Comparison of ENCODE assay signal across 37 cellular contexts in the genomic region with DNA sequence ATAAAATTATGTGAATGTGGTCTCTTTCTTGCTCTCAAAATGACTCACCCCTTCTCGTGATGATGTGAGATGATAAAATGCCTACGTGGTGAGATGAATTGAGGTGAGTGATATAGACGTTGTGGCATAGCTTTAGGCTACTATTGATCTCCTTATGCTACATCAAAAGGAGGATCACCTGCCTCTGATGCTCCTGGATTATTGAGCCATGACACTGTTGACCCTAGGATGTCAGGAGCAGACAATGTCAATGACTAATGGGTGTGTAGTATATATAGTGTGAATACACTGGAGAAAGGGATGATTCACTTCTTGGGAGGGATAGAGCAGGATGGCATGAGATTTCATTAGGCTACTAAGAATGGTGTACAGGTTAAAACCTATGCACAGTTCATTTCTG.
DNase-seq lines count a peak whose midpoint lies in the region; ATAC-seq, FAIRE-seq and TF ChIP-seq lines count a peak whose summit lies in the region.
"Had no signal": no experiment of that assay in that cellular context is flagged by ENCODE, and none has a peak within 500 bp of the region (broad histone marks: within the 10 kb centered on the region; RNA-seq: fewer than 3 reads in every experiment).

No MANE protein-coding gene starts in this region.

- no peaks in the 10 kb centered on the region for H3K4me1 Mint-ChIP-seq in activated naive CD8-positive, alpha-beta T cell treated with anti-CD3 and anti-CD28 coated beads, Interleukin-2, amount 50 U/mL, for 24 hours
- H3K4me1 Mint-ChIP-seq: activated naive CD4-positive, alpha-beta T cell treated with anti-CD3 and anti-CD28 coated beads, Interleukin-2, amount 50 U/mL, for 24 hours; CD4-positive, alpha-beta memory T cell; mesothelial cell of epicardium; naive B cell had no signal

- H3K36me3 ChIP-seq in H1 (ENCODE audit: control insufficient read depth in 2 of 4, insufficient read depth in 4 of 4, low read length in 3 of 4) (no peaks in the 10 kb centered on the region), right atrium auricular region (no peaks in the 10 kb centered on the region)
- H3K36me3 ChIP-seq: cardiac muscle cell, MG63, thoracic aorta, uterus had no signal

- no peak overlapping the region for H3K4me3 Mint-ChIP-seq in activated naive CD8-positive, alpha-beta T cell treated with anti-CD3 and anti-CD28 coated beads, Interleukin-2, amount 50 U/mL, for 24 hours
- H3K4me3 Mint-ChIP-seq: activated naive CD4-positive, alpha-beta T cell treated with anti-CD3 and anti-CD28 coated beads, Interleukin-2, amount 50 U/mL, for 24 hours; CD4-positive, alpha-beta memory T cell; mesothelial cell of epicardium; naive B cell; stimulated activated naive CD8-positive, alpha-beta T cell treated with anti-CD3 and anti-CD28 coated beads, Interleukin-15, Interleukin-2, amounts not matched to agents 100 ng/mL and 50 ng/mL, for 24 hours had no signal

- no peak overlapping the region for H3K27ac ChIP-seq in H1 (ENCODE audit: low read depth, low read length)
- H3K27ac ChIP-seq in right atrium auricular region: no peak overlapping the region
- H3K27ac ChIP-seq: cardiac muscle cell, thoracic aorta, uterus, VCaP had no signal

- H3K27me3 Mint-ChIP-seq in activated naive CD8-positive, alpha-beta T cell treated with anti-CD3 and anti-CD28 coated beads, Interleukin-2, amount 50 U/mL, for 24 hours: peaks cover 3% of the 10 kb centered on the region
- H3K27me3 Mint-ChIP-seq: activated naive CD4-positive, alpha-beta T cell treated with anti-CD3 and anti-CD28 coated beads, Interleukin-2, amount 50 U/mL, for 24 hours had no signal

- H3K14ac ChIP-seq in H1 (ENCODE audit: insufficient read length): no peak overlapping the region

- no peak overlapping the region for H2BK5ac ChIP-seq in H1 (ENCODE audit: low read depth, low read length)

- H3K4ac ChIP-seq in H1 (replicated peaks; ENCODE audit: insufficient read length, low read depth, low read length): no peak overlapping the region

- no peak overlapping the region for H2BK12ac ChIP-seq in H1 (ENCODE audit: low read depth, low read length)

- no peaks in the 10 kb centered on the region for H3K79me1 ChIP-seq in H1 (ENCODE audit: low read depth, low read length)

- peak; percentile 7 for FAIRE-seq in H1 (lab: Jason Lieb, UNC)
- FAIRE-seq: K562 had no signal

- no peaks in the 10 kb centered on the region for H3K23me2 ChIP-seq in H1 (ENCODE audit: low read depth, low read length)

- H3K9me3 Mint-ChIP-seq in activated naive CD8-positive, alpha-beta T cell treated with anti-CD3 and anti-CD28 coated beads, Interleukin-2, amount 50 U/mL, for 24 hours: no peaks in the 10 kb centered on the region
- H3K9me3 Mint-ChIP-seq: activated naive CD4-positive, alpha-beta T cell treated with anti-CD3 and anti-CD28 coated beads, Interleukin-2, amount 50 U/mL, for 24 hours; activated T-helper 2 cell treated with anti-CD3 and anti-CD28 coated beads, Interferon-gamma antibody, Interleukin-2, Interleukin-4, amounts not matched to agents 10 μg/mL and 5 μg/mL and 100 μg/mL, durations not matched to agents 14 hours and 24 hours and 36 hours; stimulated activated naive CD8-positive, alpha-beta T cell treated with anti-CD3 and anti-CD28 coated beads, Interleukin-15, Interleukin-2, amounts not matched to agents 100 ng/mL and 50 ng/mL, for 24 hours had no signal

- H3K4me2 ChIP-seq in H1 (ENCODE audit: insufficient read depth in 1 of 2, low read depth in 2 of 2, low read length in 2 of 2): no peak overlapping the region

- no peaks in the 10 kb centered on the region for H3K9me3 ChIP-seq in H1 (ENCODE audit: insufficient read depth in 2 of 2, low read depth in 1 of 2, low read length in 1 of 2)
- no peaks in the 10 kb centered on the region for H3K9me3 ChIP-seq in right atrium auricular region
- H3K9me3 ChIP-seq: MG63, thoracic aorta, uterus had no signal

- no peak overlapping the region for H2BK120ac ChIP-seq in H1 (replicated peaks; ENCODE audit: low read depth, low read length)

- no peak overlapping the region for H2AFZ ChIP-seq in H1 (ENCODE audit: low read length)

- POLR2A ChIA-PET in H1 (lab: Charles Lee; ENCODE audit: partially characterized antibody): no interaction called here

- H2AK5ac ChIP-seq in H1 (ENCODE audit: low read depth, low read length): no peak overlapping the region

- 91% methylated on average over 3 of the region's 3 CpGs; no CpG with 5 or more reads in 1 of the 2 experiments for WGBS in H1 (ENCODE audit: extremely low coverage in 1 of 2, insufficient coverage in 1 of 2, insufficient read length in 1 of 2, insufficient replicate concordance in 2 of 2, low coverage in 1 of 2, low lambda C conversion rate in 2 of 2, missing lambda C conversion rate in 1 of 2), 2 experiments

- no peaks in the 10 kb centered on the region for H3K4me1 ChIP-seq in H1 (replicated peaks in 1 of 4; ENCODE audit: control insufficient read depth in 3 of 4, insufficient read depth in 4 of 4, low read length in 3 of 4)
- no peaks in the 10 kb centered on the region for H3K4me1 ChIP-seq in right atrium auricular region
- H3K4me1 ChIP-seq: uterus had no signal

- H3K23ac ChIP-seq in H1 (ENCODE audit: insufficient read length): no peak overlapping the region

- CTCF ChIA-PET in H1 (lab: Charles Lee; ENCODE audit: partially characterized antibody): no interaction called here

- no peak overlapping the region for H4K91ac ChIP-seq in H1 (replicated peaks; ENCODE audit: insufficient read length, low read length)

- no peak for TF ChIP-seq RAD21 in H1 (IDR thresholded peaks at IDR 0.05 in 1 of 2, conservative IDR thresholded peaks at IDR 0.05 in 1 of 2; ENCODE audit: low read depth in 2 of 2, low read length in 2 of 2)

- H3K4me3 ChIP-seq in H1 (ENCODE audit: extremely low read depth in 1 of 4, insufficient read depth in 2 of 4, low read depth in 3 of 4, low read length in 4 of 4): no peak overlapping the region
- no peak overlapping the region for H3K4me3 ChIP-seq in right atrium auricular region
- H3K4me3 ChIP-seq: cardiac muscle cell, K562, MG63, thoracic aorta, uterus had no signal

- H3K56ac ChIP-seq in H1 (replicated peaks; ENCODE audit: insufficient read length, low read depth, low read length): no peak overlapping the region

- no peak overlapping the region for H2BK20ac ChIP-seq in H1 (ENCODE audit: low read length)

- no peak overlapping the region for H4K5ac ChIP-seq in H1 (ENCODE audit: insufficient read length, low read depth, low read length)

- H3K18ac ChIP-seq in H1 (ENCODE audit: extremely low read depth, low read length): no peak overlapping the region

- no peak overlapping the region for H3K9ac ChIP-seq in H1 (replicated peaks in 1 of 4; ENCODE audit: extremely low read depth in 1 of 4, low read depth in 3 of 4, low read length in 3 of 4)

- no peak overlapping the region for H3K27ac Mint-ChIP-seq in activated naive CD8-positive, alpha-beta T cell treated with anti-CD3 and anti-CD28 coated beads, Interleukin-2, amount 50 U/mL, for 24 hours
- H3K27ac Mint-ChIP-seq: activated naive CD4-positive, alpha-beta T cell treated with anti-CD3 and anti-CD28 coated beads, Interleukin-2, amount 50 U/mL, for 24 hours; activated T-helper 2 cell treated with anti-CD3 and anti-CD28 coated beads, Interferon-gamma antibody, Interleukin-2, Interleukin-4, amounts not matched to agents 10 μg/mL and 5 μg/mL and 100 μg/mL, durations not matched to agents 14 hours and 24 hours and 36 hours; CD4-positive, alpha-beta memory T cell; mesothelial cell of epicardium; naive B cell; stimulated activated naive CD8-positive, alpha-beta T cell treated with anti-CD3 and anti-CD28 coated beads, Interleukin-15, Interleukin-2, amounts not matched to agents 100 ng/mL and 50 ng/mL, for 24 hours had no signal

- TF ChIP-seq POLR2A in H1 (IDR thresholded peaks at IDR 0.05; ENCODE audit: control extremely low read depth in 1 of 2, low read depth in 2 of 2, low read length in 2 of 2): no peak

- no peak overlapping the region for H4K8ac ChIP-seq in H1 (ENCODE audit: extremely low read depth, insufficient read depth, low read length)

- H4K20me1 ChIP-seq in H1 (replicated peaks in 1 of 2; ENCODE audit: control insufficient read depth in 1 of 2, insufficient read depth in 2 of 2, low read length in 2 of 2): no peaks in the 10 kb centered on the region

- H3K79me2 ChIP-seq in H1 (ENCODE audit: control insufficient read depth in 1 of 2, insufficient read depth in 2 of 2, low read length in 2 of 2): no peaks in the 10 kb centered on the region

- TF ChIP-seq CTCF in H1 (IDR thresholded peaks at IDR 0.05; ENCODE audit: control extremely low read depth in 1 of 3, insufficient read depth in 1 of 3, low read depth in 1 of 3, low read length in 3 of 3) (no peak), right atrium auricular region (IDR thresholded peaks at IDR 0.05) (no peak)

- H3K36me3 Mint-ChIP-seq in activated naive CD8-positive, alpha-beta T cell treated with anti-CD3 and anti-CD28 coated beads, Interleukin-2, amount 50 U/mL, for 24 hours (ENCODE audit: low read depth): no peaks in the 10 kb centered on the region
- H3K36me3 Mint-ChIP-seq: activated naive CD4-positive, alpha-beta T cell treated with anti-CD3 and anti-CD28 coated beads, Interleukin-2, amount 50 U/mL, for 24 hours; CD4-positive, alpha-beta memory T cell; mesothelial cell of epicardium had no signal

- TF ChIP-seq EP300 in H1 (IDR thresholded peaks at IDR 0.05; ENCODE audit: borderline replicate concordance in 1 of 2, low read depth in 2 of 2, low read length in 2 of 2): no peak

- no peak overlapping the region for H2BK15ac ChIP-seq in H1 (ENCODE audit: low read length)

- no peaks in the 10 kb centered on the region for H3K27me3 ChIP-seq in H1 (replicated peaks in 1 of 4; ENCODE audit: control insufficient read depth in 3 of 4, extremely low read depth in 1 of 4, insufficient read depth in 3 of 4, low read length in 3 of 4)
- H3K27me3 ChIP-seq in right atrium auricular region: no peaks in the 10 kb centered on the region
- H3K27me3 ChIP-seq: cardiac muscle cell, MG63, uterus had no signal

- DNase-seq in A172 (ENCODE audit: low spot score): peak; percentile 34
- DNase-seq in HPDE6-E6E7 (ENCODE audit: extremely low spot score): peak; percentile 49
- DNase-seq in RKO (ENCODE audit: low spot score): peak; percentile 1
- DNase-seq in H1 (ENCODE audit: low read depth in 1 of 2, low spot score in 2 of 2): no peak
- DNase-seq in SW 1271 (lab: John Stamatoyannopoulos, UW): no peak
- no peak for DNase-seq in right atrium auricular region (ENCODE audit: low spot score)
- DNase-seq in activated naive CD8-positive, alpha-beta T cell treated with anti-CD3 and anti-CD28 coated beads, Interleukin-2, amount 50 U/mL, for 24 hours: no peak
- DNase-seq: activated CD4-positive, alpha-beta T cell treated with anti-CD3 and anti-CD28 coated beads for 48 hours; activated CD8-positive, alpha-beta memory T cell treated with anti-CD3 and anti-CD28 coated beads for 24 hours; activated T-cell treated with anti-CD3 and anti-CD28 coated beads for 4 hours; anterior cingulate cortex; CD4-positive, alpha-beta memory T cell; DMS 273 treated with DMSO at 0.1 percent for 48 hours; effector CD4-positive, alpha-beta T cell; head of caudate nucleus; islet precursor cell; MG63; naive B cell; NCI-H1105; NCI-H2081; NCI-H526; posterior cingulate gyrus; right cardiac atrium; SIG-M5; stimulated activated CD4-positive, alpha-beta T cell treated with anti-CD3 and anti-CD28 coated beads, Interleukin-2, amount 100 ng/mL, for 24 hours; T1000; uterus had no signal

- ATAC-seq in HG03354 (IDR thresholded peaks at IDR 0.05; ENCODE audit: poor library complexity, severe bottlenecking, unreplicated experiment): no peak
- ATAC-seq in activated naive CD8-positive, alpha-beta T cell treated with anti-CD3 and anti-CD28 coated beads, Interleukin-2, amount 50 U/mL, for 24 hours: no peak
- ATAC-seq: HCT116, K562, right cardiac atrium had no signal

Comparison
In these comparisons a context has a peak if more than half of its experiments do, and no peak if none do; other contexts are left out.
1. DNase-seq: peak in A172 (single experiment), HPDE6-E6E7 (single experiment) and RKO (single experiment); none in H1 (0 of 2), SW 1271 (0 of 2), right atrium auricular region (single experiment) and activated naive CD8-positive, alpha-beta T cell treated with anti-CD3 and anti-CD28 coated beads, Interleukin-2, amount 50 U/mL, for 24 hours (single experiment).